ENCODE assay signal across 14 cellular contexts in the genomic region with DNA sequence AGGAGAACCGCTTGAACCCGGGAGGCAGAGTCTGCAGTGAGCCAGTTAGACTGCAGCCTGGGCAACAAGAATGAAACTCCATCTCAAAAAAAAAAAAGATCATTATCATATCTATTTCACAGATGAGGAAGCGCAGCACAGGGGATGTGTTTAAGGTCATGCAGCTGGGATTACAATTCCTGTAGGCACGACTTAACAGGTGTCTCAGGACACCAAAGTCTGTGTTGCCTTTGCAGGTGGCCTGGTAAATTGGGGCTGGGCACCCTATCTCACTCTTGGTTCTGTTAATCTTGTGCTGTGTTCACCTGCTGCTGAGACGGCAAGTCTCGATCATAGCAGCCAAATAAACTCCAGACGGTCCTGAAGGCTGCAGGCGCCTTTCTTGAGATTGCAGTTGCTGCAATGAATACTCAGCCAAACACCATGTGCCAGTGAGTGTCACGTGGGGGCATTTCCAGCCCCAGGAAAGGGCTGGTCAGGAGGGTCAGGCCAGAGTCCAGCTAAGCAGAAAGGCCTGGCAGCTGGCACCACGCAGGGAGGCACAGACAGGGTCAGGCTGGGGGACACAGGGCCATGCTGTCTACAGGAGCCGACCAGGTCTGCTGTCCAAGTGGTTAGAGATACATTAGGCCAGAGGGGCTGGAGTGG. TPM values are rescaled to one million over a fixed set of nuclear protein-coding genes. Genes with fewer than 3 reads are reported as not detected.
DNase-seq lines count a peak whose midpoint lies in the region; ATAC-seq, FAIRE-seq and TF ChIP-seq lines count a peak whose summit lies in the region.
"Had no signal": no experiment of that assay in that cellular context is flagged by ENCODE, and none has a peak within 500 bp of the region (broad histone marks: within the 10 kb centered on the region; RNA-seq: fewer than 3 reads in every experiment).

No MANE protein-coding gene starts in this region.

- H3K9me3 Mint-ChIP-seq in activated T-helper 17 cell treated with anti-CD3 and anti-CD28 coated beads, Interleukin-2, amount 50 U/mL, for 72 hours, result no peaks in the 10 kb centered on the region
- H3K9me3 Mint-ChIP-seq in CD8-positive, alpha-beta T cell, result no peaks in the 10 kb centered on the region
- H3K9me3 Mint-ChIP-seq: CD4-positive, CD25-positive, alpha-beta regulatory T cell; stimulated activated memory B cell treated with anti-CD40 and anti-IgM and Interleukin-4, amounts not matched to agents 10 μg/mL and 1 μg/mL and 100 μg/mL, for 72 hours had no signal

- DNase-seq in MM.1S (peak; percentile 96), K562 (ENCODE audit: extremely low read depth in 1 of 4, low spot score in 3 of 4) (no peak), left lobe of liver (ENCODE audit: low spot score) (peak; percentile 95), esophagus squamous epithelium (lab: John Stamatoyannopoulos, UW) (no peak)
- no peak for DNase-seq in CD8-positive, alpha-beta T cell
- DNase-seq: CD4-positive, CD25-positive, alpha-beta regulatory T cell; NCI-H2227 treated with DMSO at 0.1 percent for 48 hours; stimulated activated CD4-positive, alpha-beta T cell treated with anti-CD3 and anti-CD28 coated beads, Interleukin-2, amount 100 ng/mL, for 24 hours had no signal

- TF ChIP-seq CTCF in MM.1S (IDR thresholded peaks at IDR 0.05; ENCODE audit: low read length) (no peak), K562 (IDR thresholded peaks at IDR 0.05 in 2 of 3, conservative IDR thresholded peaks at IDR 0.05 in 1 of 3; ENCODE audit: insufficient read depth in 2 of 3, low read depth in 1 of 3, low read length in 3 of 3) (no peak), esophagus squamous epithelium (IDR thresholded peaks at IDR 0.05) (no peak)
- TF ChIP-seq CTCF in CD8-positive, alpha-beta T cell (IDR thresholded peaks at IDR 0.05), result no peak

- H3K27me3 Mint-ChIP-seq in activated T-helper 17 cell treated with anti-CD3 and anti-CD28 coated beads, Interleukin-2, amount 50 U/mL, for 72 hours, result no peaks in the 10 kb centered on the region
- H3K27me3 Mint-ChIP-seq in CD8-positive, alpha-beta T cell (ENCODE audit: low read depth), result no peaks in the 10 kb centered on the region
- H3K27me3 Mint-ChIP-seq: CD4-positive, CD25-positive, alpha-beta regulatory T cell; stimulated activated memory B cell treated with anti-CD40 and anti-IgM and Interleukin-4, amounts not matched to agents 10 μg/mL and 1 μg/mL and 100 μg/mL, for 72 hours had no signal

- no peak for FAIRE-seq in K562 (lab: Jason Lieb, UNC)

- peaks cover 23% of the 10 kb centered on the region for H3F3A ChIP-seq in MM.1S (ENCODE audit: insufficient read depth, low read length)

- peak overlapping the region; percentile 15 for H2AFZ ChIP-seq in MM.1S (ENCODE audit: low read length)
- peak overlapping the region; percentile 72 for H2AFZ ChIP-seq in K562 (ENCODE audit: low read depth, low read length)

- no peak overlapping the region for H3K27ac Mint-ChIP-seq in activated T-helper 17 cell treated with anti-CD3 and anti-CD28 coated beads, Interleukin-2, amount 50 U/mL, for 72 hours
- H3K27ac Mint-ChIP-seq in CD8-positive, alpha-beta T cell, result no peak overlapping the region
- H3K27ac Mint-ChIP-seq: CD4-positive, CD25-positive, alpha-beta regulatory T cell; stimulated activated memory B cell treated with anti-CD40 and anti-IgM and Interleukin-4, amounts not matched to agents 10 μg/mL and 1 μg/mL and 100 μg/mL, for 72 hours had no signal

- CTCF ChIA-PET in K562 (lab: Yijun Ruan, JAX; ENCODE audit: low intra/inter-chr PET ratio), result interaction anchor here (0.7 to 3.3 kb wide), 2 partner anchors 110 to 155 kb away, joined by 3 to 38 read pairs; no protein-coding TSS in a partner anchor
- CTCF ChIA-PET in CD8-positive, alpha-beta T cell (lab: Charles Lee), result interaction anchor here (1.7 to 2.3 kb wide), 2 partner anchors 43 to 111 kb away, joined by 3 to 7 read pairs; no protein-coding TSS in a partner anchor

- no peak for TF ChIP-seq POLR2A in K562 (conservative IDR thresholded peaks at IDR 0.05)
- TF ChIP-seq POLR2A in esophagus squamous epithelium (IDR thresholded peaks at IDR 0.05), result no peak

- H3K36me3 ChIP-seq in MM.1S (replicated peaks; ENCODE audit: insufficient read depth, low read length), result no peaks in the 10 kb centered on the region
- H3K36me3 ChIP-seq in K562 (ENCODE audit: control insufficient read depth, insufficient read depth, low read length), result no peaks in the 10 kb centered on the region
- H3K36me3 ChIP-seq in skeletal muscle tissue (ENCODE audit: control insufficient read depth in 3 of 3, insufficient read depth in 3 of 3, low read length in 3 of 3), result no peaks in the 10 kb centered on the region
- no peaks in the 10 kb centered on the region for H3K36me3 ChIP-seq in esophagus squamous epithelium
- no peaks in the 10 kb centered on the region for H3K36me3 ChIP-seq in CD8-positive, alpha-beta T cell (ENCODE audit: insufficient read depth, low read length)
- H3K36me3 ChIP-seq: neutrophil had no signal

- H3K79me2 ChIP-seq in MM.1S (ENCODE audit: low read length) (no peaks in the 10 kb centered on the region), K562 (ENCODE audit: control insufficient read depth, insufficient read depth, low read length) (0 out of 3 replicates have a peak, but pooled peaks cover 7% of the 10 kb centered on the region)

- intact Hi-C loops in K562 (cut with micrococcal nuclease) (no loop called here), esophagus squamous epithelium (cut with DNase I) (no loop called here)
- intact Hi-C loops in CD8-positive, alpha-beta T cell (cut with DNase I, micrococcal nuclease), result no loop called here

- H3K4me1 Mint-ChIP-seq in activated T-helper 17 cell treated with anti-CD3 and anti-CD28 coated beads, Interleukin-2, amount 50 U/mL, for 72 hours, result no peaks in the 10 kb centered on the region
- no peaks in the 10 kb centered on the region for H3K4me1 Mint-ChIP-seq in CD8-positive, alpha-beta T cell (ENCODE audit: low read depth)
- H3K4me1 Mint-ChIP-seq: CD4-positive, CD25-positive, alpha-beta regulatory T cell had no signal

- H3K9ac ChIP-seq in MM.1S (ENCODE audit: low read length) (peak overlapping the region; percentile 73), K562 (ENCODE audit: insufficient read depth in 1 of 2, low read depth in 2 of 2, low read length in 2 of 2) (peak overlapping the region in 1 of 2 experiments; percentile 65; a peak in 2 of 4 replicates), skeletal muscle tissue (ENCODE audit: low read depth in 1 of 3, low read length in 3 of 3) (peak overlapping the region in 2 of 3 donors; percentile 68 to 76)

- peak overlapping the region; percentile 92 for H3K27ac ChIP-seq in MM.1S (ENCODE audit: low read length)
- H3K27ac ChIP-seq in K562 (ENCODE audit: extremely low read depth, low read depth, low read length), result peak overlapping the region; percentile 44; the same call in 2 of the 3 replicates
- H3K27ac ChIP-seq in skeletal muscle tissue (ENCODE audit: low read depth, low read length), result peak overlapping the region; percentile 77
- no peak overlapping the region for H3K27ac ChIP-seq in esophagus squamous epithelium
- no peak overlapping the region for H3K27ac ChIP-seq in CD8-positive, alpha-beta T cell (ENCODE audit: low read depth, low read length)
- H3K27ac ChIP-seq: neutrophil had no signal

- H3K36me3 Mint-ChIP-seq in activated T-helper 17 cell treated with anti-CD3 and anti-CD28 coated beads, Interleukin-2, amount 50 U/mL, for 72 hours (ENCODE audit: low read depth), result no peaks in the 10 kb centered on the region
- no peaks in the 10 kb centered on the region for H3K36me3 Mint-ChIP-seq in CD8-positive, alpha-beta T cell
- H3K36me3 Mint-ChIP-seq: CD4-positive, CD25-positive, alpha-beta regulatory T cell; stimulated activated memory B cell treated with anti-CD40 and anti-IgM and Interleukin-4, amounts not matched to agents 10 μg/mL and 1 μg/mL and 100 μg/mL, for 72 hours had no signal

- no peaks in the 10 kb centered on the region for H3K27me3 ChIP-seq in MM.1S (replicated peaks; ENCODE audit: insufficient read depth, low read length)
- H3K27me3 ChIP-seq in K562 (ENCODE audit: control insufficient read depth in 2 of 2, insufficient read depth in 2 of 2, low read length in 2 of 2), result no peaks in the 10 kb centered on the region
- H3K27me3 ChIP-seq in skeletal muscle tissue (ENCODE audit: control insufficient read depth in 3 of 3, insufficient read depth in 3 of 3, low read length in 3 of 3), result no peaks in the 10 kb centered on the region
- no peaks in the 10 kb centered on the region for H3K27me3 ChIP-seq in esophagus squamous epithelium
- H3K27me3 ChIP-seq in CD8-positive, alpha-beta T cell (ENCODE audit: insufficient read depth, low read length), result no peaks in the 10 kb centered on the region
- H3K27me3 ChIP-seq: neutrophil had no signal

- POLR2A ChIA-PET in K562 (lab: Yijun Ruan, JAX), result interaction anchor here (2.5 kb wide), 2 partner anchors 11 to 109 kb away, joined by 8 to 9 read pairs; partner anchors contain the start of gene PIM1
- POLR2A ChIA-PET in CD8-positive, alpha-beta T cell (lab: Charles Lee), result interaction anchor here (0.6 kb wide), 1 partner anchor 353 kb away, joined by 5 read pairs; no protein-coding TSS in a partner anchor

- no peaks in the 10 kb centered on the region for H3K9me2 ChIP-seq in MM.1S (replicated peaks; ENCODE audit: insufficient read depth, low read length)

- TF ChIP-seq EP300 in K562 (IDR thresholded peaks at IDR 0.05; ENCODE audit: low read length), result no peak

- no TSS peak for BruUV-seq in K562 (replicated peaks; lab: Mats Ljungman, UMichigan)

- H4K20me1 ChIP-seq in MM.1S (ENCODE audit: insufficient read depth, low read length) (no peaks in the 10 kb centered on the region), K562 (replicated peaks; ENCODE audit: control insufficient read depth, insufficient read depth, low read length) (no peaks in the 10 kb centered on the region)

- no peak for TF ChIP-seq RAD21 in K562 (CRISPR knock-in tag; conservative IDR thresholded peaks at IDR 0.05 in 1 of 2, IDR thresholded peaks at IDR 0.05 in 1 of 2)

- in situ Hi-C loops in K562 (cut with MboI), result no loop called here

- no peaks in the 10 kb centered on the region for H3K9me1 ChIP-seq in K562 (ENCODE audit: control insufficient read depth, insufficient read depth, low read length)

- peaks cover 20% of the 10 kb centered on the region for H3K4me1 ChIP-seq in MM.1S (ENCODE audit: low read length)
- H3K4me1 ChIP-seq in K562 (replicated peaks in 1 of 2; ENCODE audit: control insufficient read depth in 2 of 2, insufficient read depth in 2 of 2, low read length in 2 of 2), result peaks cover 46 to 48% of the 10 kb centered on the region in 2 experiments
- peaks cover 23 to 34% (median 23%) of the 10 kb centered on the region in 3 donors for H3K4me1 ChIP-seq in skeletal muscle tissue (ENCODE audit: control insufficient read depth in 3 of 3, insufficient read depth in 3 of 3, low read length in 3 of 3)
- peaks cover 17 to 50% (median 26%) of the 10 kb centered on the region in 3 donors for H3K4me1 ChIP-seq in esophagus squamous epithelium
- no peaks in the 10 kb centered on the region for H3K4me1 ChIP-seq in CD8-positive, alpha-beta T cell (ENCODE audit: insufficient read depth, low read length)

- H3K9me3 ChIP-seq in MM.1S (replicated peaks; ENCODE audit: insufficient read depth, low read length) (no peaks in the 10 kb centered on the region), K562 (replicated peaks; ENCODE audit: control insufficient read depth, insufficient read depth, low read depth, low read length) (no peaks in the 10 kb centered on the region), skeletal muscle tissue (ENCODE audit: control insufficient read depth in 3 of 3, low read length in 3 of 3) (no peaks in the 10 kb centered on the region), esophagus squamous epithelium (no peaks in the 10 kb centered on the region)
- no peaks in the 10 kb centered on the region for H3K9me3 ChIP-seq in CD8-positive, alpha-beta T cell (ENCODE audit: low read length)
- H3K9me3 ChIP-seq: neutrophil had no signal

- WGBS in K562 (ENCODE audit: insufficient coverage, low coverage, missing lambda C conversion rate), result 65% methylated on average over 11 of the region's 11 CpGs
- WGBS in esophagus squamous epithelium, 2 donors, result 74 to 85% methylated on average over 4 to 9 of the region's 11 CpGs

- H3K4me3 Mint-ChIP-seq in activated T-helper 17 cell treated with anti-CD3 and anti-CD28 coated beads, Interleukin-2, amount 50 U/mL, for 72 hours, result no peak overlapping the region
- no peak overlapping the region for H3K4me3 Mint-ChIP-seq in CD8-positive, alpha-beta T cell
- H3K4me3 Mint-ChIP-seq: CD4-positive, CD25-positive, alpha-beta regulatory T cell; stimulated activated memory B cell treated with anti-CD40 and anti-IgM and Interleukin-4, amounts not matched to agents 10 μg/mL and 1 μg/mL and 100 μg/mL, for 72 hours had no signal

- peak overlapping the region; percentile 75 for H3K4me2 ChIP-seq in MM.1S (ENCODE audit: low read depth, low read length)
- peak overlapping the region; percentile 48; the same call in 1 of the 2 replicates for H3K4me2 ChIP-seq in K562 (ENCODE audit: insufficient read depth, low read length)

- ATAC-seq in K562, result peak; percentile 3; the same call in 2 of the 3 replicates
- ATAC-seq in left lobe of liver, result peak; percentile 94
- no peak for ATAC-seq in GM19452 (IDR thresholded peaks at IDR 0.05; ENCODE audit: unreplicated experiment)
- ATAC-seq in activated T-helper 17 cell treated with anti-CD3 and anti-CD28 coated beads, Interleukin-2, amount 50 U/mL, for 72 hours (replicated peaks), result no peak
- ATAC-seq in CD8-positive, alpha-beta T cell, result no peak
- ATAC-seq: stimulated activated memory B cell treated with anti-CD40 and anti-IgM and Interleukin-4, amounts not matched to agents 10 μg/mL and 1 μg/mL and 100 μg/mL, for 72 hours had no signal

- H3K4me3 ChIP-seq in MM.1S (ENCODE audit: low read length), result no peak overlapping the region
- no peak overlapping the region for H3K4me3 ChIP-seq in K562
- peak overlapping the region; percentile 4 to 30 (median 22) for H3K4me3 ChIP-seq in skeletal muscle tissue (ENCODE audit: low read length in 3 of 3)
- H3K4me3 ChIP-seq in esophagus squamous epithelium, result no peak overlapping the region
- H3K4me3 ChIP-seq in CD8-positive, alpha-beta T cell (ENCODE audit: low read depth, low read length), result no peak overlapping the region

RNA-seq across cellular contexts. Expression of gene FGD2, which starts 55.8 kb away (rescaled TPM):
- 0.30 and 0.49 TPM in 2 replicates for total RNA-seq in K562 (2011; cell fraction: chromatin; rRNA removed; ENCODE audit: low replicate concordance)
- 0.13 TPM in 1 of 2 replicates, not detected in the other for total RNA-seq in K562 (2011; cell fraction: nucleolus; rRNA removed)
- 0.37 TPM in 1 of 2 replicates, not detected in the other for total RNA-seq in K562 (2011; cell fraction: nucleoplasm; rRNA removed)
- 0.04 TPM in 1 of 2 replicates, not detected in the other for total RNA-seq in K562 (2014; rRNA removed)
- not detected in 2 replicates for total RNA-seq in K562 (2014; rRNA removed; fragmentation: Illumina TruSeq; extraction: Trizol)
- 0.15 TPM in 1 of 2 replicates, not detected in the other for total RNA-seq in K562 (2015; rRNA removed; fragmentation: Illumina TruSeq; extraction: Trizol)
- total RNA-seq in K562 (2021), result 0.13 TPM in 1 of 2 replicates, not detected in the other
- 0.04 TPM in 1 of 2 replicates, not detected in the other for polyA plus RNA-seq in K562 (2011; rRNA removed)
- 0.04 and 0.06 TPM in 2 replicates for polyA plus RNA-seq in K562 (2011; cell fraction: cytosol; rRNA removed)
- 0.15 and 0.44 TPM in 2 replicates for polyA plus RNA-seq in K562 (2011; cell fraction: nucleus; rRNA removed)
- polyA plus RNA-seq in K562 (2012), result 0.17 and 0.42 TPM in 2 replicates
- polyA plus RNA-seq in K562 (2014; fragmentation: Illumina TruSeq; extraction: Trizol), result not detected in 2 replicates
- not detected for polyA plus RNA-seq in K562 (2014; fragmentation: Nextera tagmentation; extraction: Ambion mirVana)
- polyA plus RNA-seq in K562 (2014; rRNA removed), result 0.09 TPM in 1 of 2 replicates, not detected in the other
- polyA minus RNA-seq in K562 (2011; rRNA and poly(A)+ RNA removed), result 0.03 TPM in 1 of 2 replicates, not detected in the other
- not detected in 2 replicates for polyA minus RNA-seq in K562 (2011; cell fraction: cytosol; rRNA and poly(A)+ RNA removed)
- polyA minus RNA-seq in K562 (2011; cell fraction: nucleus; rRNA and poly(A)+ RNA removed), result 0.33 TPM in 1 of 2 replicates, not detected in the other
- total RNA-seq in left lobe of liver, result 10.3 TPM
- 7.3 TPM for total RNA-seq in skeletal muscle tissue
- 10 to 100 TPM in 1 of 4 donors, 1 to 10 TPM in 3; 2.6 to 13.4 (median 5.3) TPM for total RNA-seq in esophagus squamous epithelium
- total RNA-seq in activated T-helper 17 cell treated with anti-CD3 and anti-CD28 coated beads, Interleukin-2, amount 50 U/mL, for 72 hours, result 1 to 10 TPM; 5.3 to 8.3 TPM
- total RNA-seq in CD8-positive, alpha-beta T cell, result under 1 TPM; 0.68 to 0.83 TPM
- total RNA-seq: LHCN-M2 had no signal

Comparison
In these comparisons a context has a peak if more than half of its experiments do, and no peak if none do; other contexts are left out.
1. DNase-seq: peak in MM.1S (single experiment) and left lobe of liver (single experiment); none in K562 (0 of 4), esophagus squamous epithelium (single experiment) and CD8-positive, alpha-beta T cell (0 of 7).
2. H3K27ac ChIP-seq: peak in MM.1S (single experiment), K562 (single experiment) and skeletal muscle tissue (single experiment); none in esophagus squamous epithelium (0 of 4) and CD8-positive, alpha-beta T cell (single experiment).
3. H3K4me3 ChIP-seq: peak in skeletal muscle tissue (3 of 3); none in MM.1S (single experiment), K562 (single experiment), esophagus squamous epithelium (0 of 4) and CD8-positive, alpha-beta T cell (single experiment).
4. ATAC-seq: peak in K562 (single experiment) and left lobe of liver (single experiment); none in GM19452 (single experiment), activated T-helper 17 cell treated with anti-CD3 and anti-CD28 coated beads, Interleukin-2, amount 50 U/mL, for 72 hours (single experiment) and CD8-positive, alpha-beta T cell (single experiment).